8 cellular contexts compared by ENCODE assay signal in genomic region chr11:95229199-95230053, GRCh38. TPM values are rescaled to one million over a fixed set of nuclear protein-coding genes. Genes with fewer than 3 reads are reported as not detected.
A peak's percentile ranks its signal among the peaks of the same experiment; 100 is the strongest.
DNase-seq lines count a peak whose midpoint lies in the region; ATAC-seq and TF ChIP-seq lines count a peak whose summit lies in the region.

No MANE protein-coding gene starts in this region.

- POLR2A ChIA-PET in activated CD8-positive, alpha-beta T cell treated with anti-CD3 and anti-CD28 coated beads for 36 hours (lab: Charles Lee): interaction anchor here (0.6 to 1.4 kb wide), 6 partner anchors 29 to 475 kb away, joined by 3 to 4 read pairs (median 3); no protein-coding TSS in a partner anchor

- H3K4me3 Mint-ChIP-seq in activated CD8-positive, alpha-beta T cell treated with anti-CD3 and anti-CD28 coated beads for 36 hours: peak overlapping the region; percentile 92

- peaks cover 9% of the 10 kb centered on the region for H3K9me3 Mint-ChIP-seq in activated CD8-positive, alpha-beta T cell treated with anti-CD3 and anti-CD28 coated beads for 36 hours

- H3K4me3 ChIP-seq in right cardiac atrium (ENCODE audit: low read length) (peak overlapping the region; percentile 93), sigmoid colon (peak overlapping the region; percentile 61 to 85 (median 72))

- no peaks in the 10 kb centered on the region for H3K4me1 ChIP-seq in right cardiac atrium (ENCODE audit: control insufficient read depth, insufficient read depth, low read length)
- peaks cover 0 to 21% (median 13%) of the 10 kb centered on the region in 4 donors for H3K4me1 ChIP-seq in sigmoid colon

- peaks cover 47% of the 10 kb centered on the region for H3K4me1 Mint-ChIP-seq in activated CD8-positive, alpha-beta T cell treated with anti-CD3 and anti-CD28 coated beads for 36 hours (ENCODE audit: low read depth)

- H3K27ac Mint-ChIP-seq in activated CD8-positive, alpha-beta T cell treated with anti-CD3 and anti-CD28 coated beads for 36 hours: peak overlapping the region; percentile 78

- no peaks in the 10 kb centered on the region for H3K36me3 ChIP-seq in sigmoid colon

- intact Hi-C loops in activated CD8-positive, alpha-beta T cell treated with anti-CD3 and anti-CD28 coated beads for 36 hours (cut with micrococcal nuclease): loop anchor here (5.0 kb wide), 3 partner anchors 77 to 478 kb away; no protein-coding TSS in a partner anchor
- intact Hi-C loops in right cardiac atrium (cut with DNase I) (loop anchor here in 1 of 4 donors (10.0 kb wide), 1 partner anchor 105 kb away; no protein-coding TSS in a partner anchor), sigmoid colon (cut with DNase I) (loop anchor here (2.0 to 5.0 kb wide), 4 partner anchors 53 to 285 kb away; partner anchors contain the start of gene SRSF8)

- no peak for TF ChIP-seq POLR2A in sigmoid colon (IDR thresholded peaks at IDR 0.05)

- TF ChIP-seq CTCF in C4-2B (conservative IDR thresholded peaks at IDR 0.05): no peak
- TF ChIP-seq CTCF in activated CD8-positive, alpha-beta T cell treated with anti-CD3 and anti-CD28 coated beads for 36 hours (IDR thresholded peaks at IDR 0.05): no peak
- TF ChIP-seq CTCF in sigmoid colon (IDR thresholded peaks at IDR 0.05): no peak

- no peaks in the 10 kb centered on the region for H3K27me3 Mint-ChIP-seq in activated CD8-positive, alpha-beta T cell treated with anti-CD3 and anti-CD28 coated beads for 36 hours

- no peak for TF ChIP-seq EP300 in sigmoid colon (IDR thresholded peaks at IDR 0.05)

- H3K27ac ChIP-seq in C4-2B: peak overlapping the region; percentile 74
- no peak overlapping the region for H3K27ac ChIP-seq in right cardiac atrium (ENCODE audit: low read length)
- peak overlapping the region; percentile 75 to 88 (median 80) for H3K27ac ChIP-seq in sigmoid colon

- CTCF ChIA-PET in activated CD8-positive, alpha-beta T cell treated with anti-CD3 and anti-CD28 coated beads for 36 hours (lab: Charles Lee): interaction anchor here (0.8 to 2.1 kb wide), 7 partner anchors 24 to 533 kb away, joined by 3 to 18 read pairs (median 3); partner anchors contain the start of gene SRSF8

- H3K27me3 ChIP-seq in right cardiac atrium (ENCODE audit: control insufficient read depth, insufficient read depth): no peaks in the 10 kb centered on the region
- peaks cover 0 to 3% (median 0%) of the 10 kb centered on the region in 3 donors for H3K27me3 ChIP-seq in sigmoid colon

- ATAC-seq in activated CD8-positive, alpha-beta T cell treated with anti-CD3 and anti-CD28 coated beads for 36 hours: no peak
- ATAC-seq in right cardiac atrium (no peak), GM18909 (IDR thresholded peaks at IDR 0.05; ENCODE audit: poor library complexity, unreplicated experiment) (no peak)

- H3K9me3 ChIP-seq in right cardiac atrium (ENCODE audit: control insufficient read depth, low read length) (no peaks in the 10 kb centered on the region), sigmoid colon (no peaks in the 10 kb centered on the region)

- DNase-seq in HuH-7 (ENCODE audit: low spot score) (peak; percentile 11), right cardiac atrium (peak in 1 of 3 donors; percentile 48), sigmoid colon (peak; percentile 57), GF-D8 (lab: John Stamatoyannopoulos, UW) (no peak), NCI-H1436 (lab: John Stamatoyannopoulos, UW) (no peak)
- peak; percentile 15 for DNase-seq in activated CD8-positive, alpha-beta T cell treated with anti-CD3 and anti-CD28 coated beads for 36 hours

- H3K36me3 Mint-ChIP-seq in activated CD8-positive, alpha-beta T cell treated with anti-CD3 and anti-CD28 coated beads for 36 hours (ENCODE audit: low read depth): peaks cover 11% of the 10 kb centered on the region

- under 1% methylated on average over 12 of the region's 12 CpGs for WGBS in right cardiac atrium
- WGBS in sigmoid colon, 2 donors: 3 to 4% methylated on average over 12 of the region's 12 CpGs

RNA-seq across cellular contexts. Expression of gene SESN3, which starts 1.6 kb away (rescaled TPM):
- 10 to 100 TPM; 19.4 to 19.5 TPM for total RNA-seq in activated CD8-positive, alpha-beta T cell treated with anti-CD3 and anti-CD28 coated beads for 36 hours
- total RNA-seq in right cardiac atrium: 10 to 100 TPM in 3 of 4 donors, 1 to 10 TPM in 1; 9.1 to 15.3 (median 12.0) TPM
- polyA plus RNA-seq in right cardiac atrium: 3.2 TPM
- total RNA-seq in sigmoid colon: 10 to 100 TPM in 3 of 4 donors, 1 to 10 TPM in 1; 8.7 to 20.8 (median 16.6) TPM
- 1 to 10 TPM; 2.1 to 6.4 (median 3.6) TPM for polyA plus RNA-seq in sigmoid colon

Comparison
In these comparisons a context has a peak if more than half of its experiments do, and no peak if none do; other contexts are left out.
1. DNase-seq: peak in HuH-7 (single experiment), activated CD8-positive, alpha-beta T cell treated with anti-CD3 and anti-CD28 coated beads for 36 hours (single experiment) and sigmoid colon (single experiment); none in GF-D8 (single experiment) and NCI-H1436 (single experiment).